Comparison of ENCODE assay signal across 18 cellular contexts in genomic region chr20:17645546-17646208, GRCh38. TPM values are rescaled to one million over a fixed set of nuclear protein-coding genes. Genes with fewer than 3 reads are reported as not detected.
DNase-seq lines count a peak whose midpoint lies in the region; TF ChIP-seq lines count a peak whose summit lies in the region.
"Had no signal": no experiment of that assay in that cellular context is flagged by ENCODE, and none has a peak within 500 bp of the region (broad histone marks: within the 10 kb centered on the region; RNA-seq: fewer than 3 reads in every experiment).

No MANE protein-coding gene starts in this region.

- peaks cover 0 to 17% of the 10 kb centered on the region in 2 donors for H3K36me3 ChIP-seq in vagina
- H3K36me3 ChIP-seq: breast epithelium had no signal

- H3K27ac ChIP-seq in vagina, result peak overlapping the region; percentile 41
- H3K27ac ChIP-seq: breast epithelium had no signal

- peaks cover 69% of the 10 kb centered on the region for H3K4me1 ChIP-seq in vagina
- H3K4me1 ChIP-seq: Caco-2 had no signal

- peak; percentile 3 for DNase-seq in activated CD8-positive, alpha-beta memory T cell treated with anti-CD3 and anti-CD28 coated beads, Interleukin-2, amount 50 U/mL, for 4 hours
- DNase-seq in activated CD8-positive, alpha-beta memory T cell treated with anti-CD3 and anti-CD28 coated beads for 24 hours, result no peak
- DNase-seq in fibroblast of gingiva (ENCODE audit: low read depth) (peak; percentile 16), vagina (ENCODE audit: extremely low spot score in 2 of 2) (no peak), DMS153 treated with DMSO at 0.1 percent for 48 hours (lab: John Stamatoyannopoulos, UW; ENCODE audit: unreplicated experiment) (no peak), HCEC 1CT (no peak), NCI-H1048 (lab: John Stamatoyannopoulos, UW) (no peak)
- DNase-seq: activated naive CD4-positive, alpha-beta T cell; effector memory CD8-positive, alpha-beta T cell; GDM1; NCI-H2171 treated with DMSO at 0.1 percent for 48 hours; stimulated activated CD8-positive, alpha-beta memory T cell treated with anti-CD3 and anti-CD28 coated beads, Interleukin-4, amount 100 ng/mL, for 48 hours; upper lobe of left lung had no signal

- no peaks in the 10 kb centered on the region for H3K27me3 ChIP-seq in vagina
- H3K27me3 ChIP-seq: breast epithelium, upper lobe of left lung had no signal

- TF ChIP-seq POLR2A in vagina (IDR thresholded peaks at IDR 0.05), result no peak

- peaks cover 71% of the 10 kb centered on the region for H3K4me1 Mint-ChIP-seq in nephron

- no peak for TF ChIP-seq CTCF in nephron (IDR thresholded peaks at IDR 0.05; ENCODE audit: unreplicated experiment in 3 of 3)
- TF ChIP-seq CTCF in vagina (IDR thresholded peaks at IDR 0.05), result no peak

- no peaks in the 10 kb centered on the region for H3K27me3 Mint-ChIP-seq in nephron (ENCODE audit: low read depth)
- H3K27me3 Mint-ChIP-seq: effector memory CD8-positive, alpha-beta T cell had no signal

- H3K4me3 Mint-ChIP-seq in nephron, result peak overlapping the region in 1 of 3 experiments; percentile 13
- H3K4me3 Mint-ChIP-seq: effector memory CD8-positive, alpha-beta T cell had no signal

- intact Hi-C loops in vagina (cut with DNase I), result no loop called here

- H3K4me3 ChIP-seq in vagina, result no peak overlapping the region
- H3K4me3 ChIP-seq: breast epithelium, upper lobe of left lung had no signal

- H3K36me3 Mint-ChIP-seq in nephron (ENCODE audit: low read depth), result no peaks in the 10 kb centered on the region

- H3K9me3 ChIP-seq in vagina, result no peaks in the 10 kb centered on the region
- H3K9me3 ChIP-seq: breast epithelium, Caco-2, upper lobe of left lung had no signal

- no peaks in the 10 kb centered on the region for H3K9me3 Mint-ChIP-seq in nephron
- H3K9me3 Mint-ChIP-seq: effector memory CD8-positive, alpha-beta T cell had no signal

- peak overlapping the region; percentile 87 to 98 (median 90) for H3K27ac Mint-ChIP-seq in nephron

RNA-seq across cellular contexts. Expression of gene RRBP1, which starts 36.4 kb away (rescaled TPM):
- total RNA-seq in vagina, result 79.8 TPM

RNA-seq across cellular contexts. Expression of gene BANF2, which starts 54.1 kb away (rescaled TPM):
- not detected for total RNA-seq in vagina
- total RNA-seq: A673, breast epithelium, MCF 10A, upper lobe of left lung had no signal

Comparison
In these comparisons a context has a peak if more than half of its experiments do, and no peak if none do; other contexts are left out.
1. DNase-seq: peak in activated CD8-positive, alpha-beta memory T cell treated with anti-CD3 and anti-CD28 coated beads, Interleukin-2, amount 50 U/mL, for 4 hours (single experiment) and fibroblast of gingiva (single experiment); none in activated CD8-positive, alpha-beta memory T cell treated with anti-CD3 and anti-CD28 coated beads for 24 hours (single experiment), vagina (0 of 2), DMS153 treated with DMSO at 0.1 percent for 48 hours (single experiment), HCEC 1CT (single experiment) and NCI-H1048 (single experiment).